18 cellular contexts compared by ENCODE assay signal in genomic region chr9:125861405-125862063, GRCh38.
DNase-seq lines count a peak whose midpoint lies in the region; ATAC-seq and TF ChIP-seq lines count a peak whose summit lies in the region.
"Had no signal": no experiment of that assay in that cellular context is flagged by ENCODE, and none has a peak within 500 bp of the region (broad histone marks: within the 10 kb centered on the region; RNA-seq: fewer than 3 reads in every experiment).

No MANE protein-coding gene starts in this region.

- H3K27ac ChIP-seq in GM23248 (0 out of 2 replicates have a peak overlapping the region, but pooled peaks have one; percentile 30), osteoblast (ENCODE audit: low read depth, low read length) (peak overlapping the region; percentile 14), A673 (ENCODE audit: low read depth, low read length, poor library complexity, severe bottlenecking) (no peak overlapping the region)
- H3K27ac ChIP-seq: BLaER1, KMS-11 had no signal

- DNase-seq in GM23248, result peak; percentile 53
- peak; percentile 36 for DNase-seq in M059J (ENCODE audit: low read depth)
- peak; percentile 42 for DNase-seq in fibroblast of gingiva (ENCODE audit: low read depth)
- DNase-seq in osteoblast (ENCODE audit: insufficient read length, low spot score, missing footprints), result no peak
- no peak for DNase-seq in activated T-cell treated with anti-CD3 and anti-CD28 coated beads, Interleukin-2, amount 50 U/mL, for 72 hours
- DNase-seq in A673 (ENCODE audit: low spot score), result no peak
- DNase-seq in COR-L47 (lab: John Stamatoyannopoulos, UW), result no peak
- DNase-seq: DMS 273 treated with DMSO at 0.1 percent for 48 hours, MG63, NCI-H1092, NCI-H146, NCI-H2081 treated with DMSO at 0.1 percent for 48 hours, NCI-H510A treated with DMSO at 0.1 percent for 48 hours, NCI-H82, T-cell had no signal

- peaks cover 6% of the 10 kb centered on the region for H3K4me1 Mint-ChIP-seq in activated T-cell treated with anti-CD3 and anti-CD28 coated beads, Interleukin-2, amount 50 U/mL, for 72 hours (ENCODE audit: low read depth)

- POLR2A ChIA-PET in A673 (lab: Charles Lee; ENCODE audit: low non-redundant PET), result no interaction called here

- peaks cover 5% of the 10 kb centered on the region for H3K4me1 ChIP-seq in GM23248 (ENCODE audit: insufficient read depth)
- H3K4me1 ChIP-seq in osteoblast (ENCODE audit: insufficient read depth, low read length), result no peaks in the 10 kb centered on the region
- no peaks in the 10 kb centered on the region for H3K4me1 ChIP-seq in A673 (ENCODE audit: insufficient read depth, low read length, poor library complexity, severe bottlenecking)
- H3K4me1 ChIP-seq: BLaER1 had no signal

- H2AFZ ChIP-seq in GM23248, result no peak overlapping the region
- no peak overlapping the region for H2AFZ ChIP-seq in osteoblast (ENCODE audit: low read length)

- no peak overlapping the region for H3K9ac ChIP-seq in GM23248
- H3K9ac ChIP-seq: BLaER1, KMS-11 had no signal

- H4K20me1 ChIP-seq in GM23248 (ENCODE audit: insufficient read depth) (no peaks in the 10 kb centered on the region), osteoblast (ENCODE audit: insufficient read depth, low read length) (peaks cover 3% of the 10 kb centered on the region)
- H4K20me1 ChIP-seq: BLaER1 had no signal

- H3K4me3 Mint-ChIP-seq in activated T-cell treated with anti-CD3 and anti-CD28 coated beads, Interleukin-2, amount 50 U/mL, for 72 hours, result no peak overlapping the region
- H3K4me3 Mint-ChIP-seq: T-cell had no signal

- intact Hi-C loops in A673 (cut with micrococcal nuclease; ENCODE audit: unreplicated experiment), result no loop called here

- peaks cover 6% of the 10 kb centered on the region; the same call in 1 of the 2 replicates for H3F3A ChIP-seq in GM23248 (ENCODE audit: insufficient read depth)

- no TSS peak for BruUV-seq in A673 (replicated peaks; lab: Mats Ljungman, UMichigan)

- H3K9me3 ChIP-seq in GM23248 (ENCODE audit: low read depth) (no peaks in the 10 kb centered on the region), osteoblast (ENCODE audit: low read depth, low read length) (no peaks in the 10 kb centered on the region), A673 (ENCODE audit: low read depth, low read length, poor library complexity, severe bottlenecking) (no peaks in the 10 kb centered on the region)

- H3K27me3 ChIP-seq in GM23248 (replicated peaks; ENCODE audit: insufficient read depth) (no peaks in the 10 kb centered on the region), osteoblast (ENCODE audit: insufficient read depth, low read length) (no peaks in the 10 kb centered on the region), A673 (replicated peaks; ENCODE audit: insufficient read depth, low read depth, low read length, poor library complexity) (no peaks in the 10 kb centered on the region)
- H3K27me3 ChIP-seq: BLaER1, MG63 had no signal

- H3K9me2 ChIP-seq in GM23248 (ENCODE audit: insufficient read depth), result no peaks in the 10 kb centered on the region

- no peak for ATAC-seq in activated T-cell treated with anti-CD3 and anti-CD28 coated beads, Interleukin-2, amount 50 U/mL, for 72 hours (replicated peaks in 1 of 2)
- ATAC-seq: Panc1, T-cell had no signal

- H3K36me3 ChIP-seq in GM23248 (ENCODE audit: low read depth) (no peaks in the 10 kb centered on the region), osteoblast (ENCODE audit: insufficient read depth, low read length) (no peaks in the 10 kb centered on the region), A673 (ENCODE audit: insufficient read depth, low read length, poor library complexity, severe bottlenecking) (no peaks in the 10 kb centered on the region)
- H3K36me3 ChIP-seq: BLaER1, MG63 had no signal

- H3K79me2 ChIP-seq in GM23248 (ENCODE audit: insufficient read depth), result peaks cover 100% of the 10 kb centered on the region
- H3K79me2 ChIP-seq in osteoblast (ENCODE audit: insufficient read depth, low read length), result peaks cover 96% of the 10 kb centered on the region

- CTCF ChIA-PET in A673 (lab: Charles Lee), result no interaction called here

- in situ Hi-C loops in GM23248 (cut with MboI), result no loop called here

- H3K27me3 Mint-ChIP-seq in activated T-cell treated with anti-CD3 and anti-CD28 coated beads, Interleukin-2, amount 50 U/mL, for 72 hours (ENCODE audit: low read depth), result no peaks in the 10 kb centered on the region
- H3K27me3 Mint-ChIP-seq: T-cell had no signal

- no peaks in the 10 kb centered on the region for H3K36me3 Mint-ChIP-seq in activated T-cell treated with anti-CD3 and anti-CD28 coated beads, Interleukin-2, amount 50 U/mL, for 72 hours (ENCODE audit: insufficient read depth in 2 of 2)

- TF ChIP-seq CTCF in osteoblast (IDR thresholded peaks at IDR 0.05; ENCODE audit: extremely low read depth, low read depth, low read length) (no peak), A673 (conservative IDR thresholded peaks at IDR 0.05; ENCODE audit: low read depth, low read length) (no peak)

- H3K4me3 ChIP-seq in GM23248 (no peak overlapping the region), osteoblast (ENCODE audit: insufficient read depth, low read length) (no peak overlapping the region), A673 (ENCODE audit: low read depth, low read length, poor library complexity, severe bottlenecking) (no peak overlapping the region)
- H3K4me3 ChIP-seq: BLaER1, MG63 had no signal

- no peaks in the 10 kb centered on the region for H3K9me3 Mint-ChIP-seq in activated T-cell treated with anti-CD3 and anti-CD28 coated beads, Interleukin-2, amount 50 U/mL, for 72 hours

- no peak overlapping the region for H3K4me2 ChIP-seq in GM23248 (ENCODE audit: unreplicated experiment)
- no peak overlapping the region for H3K4me2 ChIP-seq in osteoblast (ENCODE audit: insufficient read depth, low read length)
- H3K4me2 ChIP-seq: BLaER1, KMS-11 had no signal

- no peak overlapping the region for H3K27ac Mint-ChIP-seq in activated T-cell treated with anti-CD3 and anti-CD28 coated beads, Interleukin-2, amount 50 U/mL, for 72 hours
- H3K27ac Mint-ChIP-seq: T-cell had no signal

Comparison
In these comparisons a context has a peak if more than half of its experiments do, and no peak if none do; other contexts are left out.
1. DNase-seq: peak in GM23248 (single experiment), M059J (single experiment) and fibroblast of gingiva (single experiment); none in osteoblast (single experiment), activated T-cell treated with anti-CD3 and anti-CD28 coated beads, Interleukin-2, amount 50 U/mL, for 72 hours (0 of 2), A673 (single experiment) and COR-L47 (single experiment).